Comparison of ENCODE assay signal across 1 cellular context in genomic region chr20:53894707-53895384, GRCh38.
TF ChIP-seq lines count a peak whose summit lies in the region.

No MANE protein-coding gene starts in this region.

TF ChIP-seq in GM23338, 12 proteins besides CTCF, POLR2A, EP300 and RAD21 (continued from another document):
- TF ChIP-seq ZNF331 (CRISPR knock-in tag; IDR thresholded peaks at IDR 0.05; ENCODE audit: low read depth) (no peak), NANOG (IDR thresholded peaks at IDR 0.05; ENCODE audit: borderline replicate concordance) (no peak), EZH2phosphoT487 (IDR thresholded peaks at IDR 0.05; ENCODE audit: unreplicated experiment) (no peak), EZH2 (IDR thresholded peaks at IDR 0.05; ENCODE audit: low read depth, unreplicated experiment) (no peak), ZNF114 (CRISPR knock-in tag; IDR thresholded peaks at IDR 0.05) (no peak), ZNF462 (CRISPR knock-in tag; IDR thresholded peaks at IDR 0.05) (no peak), CREB1 (CRISPR knock-in tag; IDR thresholded peaks at IDR 0.05; ENCODE audit: low read depth) (no peak)
- TF ChIP-seq, protein P1, sequence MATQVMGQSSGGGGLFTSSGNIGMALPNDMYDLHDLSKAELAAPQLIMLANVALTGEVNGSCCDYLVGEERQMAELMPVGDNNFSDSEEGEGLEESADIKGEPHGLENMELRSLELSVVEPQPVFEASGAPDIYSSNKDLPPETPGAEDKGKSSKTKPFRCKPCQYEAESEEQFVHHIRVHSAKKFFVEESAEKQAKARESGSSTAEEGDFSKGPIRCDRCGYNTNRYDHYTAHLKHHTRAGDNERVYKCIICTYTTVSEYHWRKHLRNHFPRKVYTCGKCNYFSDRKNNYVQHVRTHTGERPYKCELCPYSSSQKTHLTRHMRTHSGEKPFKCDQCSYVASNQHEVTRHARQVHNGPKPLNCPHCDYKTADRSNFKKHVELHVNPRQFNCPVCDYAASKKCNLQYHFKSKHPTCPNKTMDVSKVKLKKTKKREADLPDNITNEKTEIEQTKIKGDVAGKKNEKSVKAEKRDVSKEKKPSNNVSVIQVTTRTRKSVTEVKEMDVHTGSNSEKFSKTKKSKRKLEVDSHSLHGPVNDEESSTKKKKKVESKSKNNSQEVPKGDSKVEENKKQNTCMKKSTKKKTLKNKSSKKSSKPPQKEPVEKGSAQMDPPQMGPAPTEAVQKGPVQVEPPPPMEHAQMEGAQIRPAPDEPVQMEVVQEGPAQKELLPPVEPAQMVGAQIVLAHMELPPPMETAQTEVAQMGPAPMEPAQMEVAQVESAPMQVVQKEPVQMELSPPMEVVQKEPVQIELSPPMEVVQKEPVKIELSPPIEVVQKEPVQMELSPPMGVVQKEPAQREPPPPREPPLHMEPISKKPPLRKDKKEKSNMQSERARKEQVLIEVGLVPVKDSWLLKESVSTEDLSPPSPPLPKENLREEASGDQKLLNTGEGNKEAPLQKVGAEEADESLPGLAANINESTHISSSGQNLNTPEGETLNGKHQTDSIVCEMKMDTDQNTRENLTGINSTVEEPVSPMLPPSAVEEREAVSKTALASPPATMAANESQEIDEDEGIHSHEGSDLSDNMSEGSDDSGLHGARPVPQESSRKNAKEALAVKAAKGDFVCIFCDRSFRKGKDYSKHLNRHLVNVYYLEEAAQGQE (IDR thresholded peaks at IDR 0.05; ENCODE audit: unreplicated experiment): no peak
